8 cellular contexts compared by ENCODE assay signal in the genomic region with DNA sequence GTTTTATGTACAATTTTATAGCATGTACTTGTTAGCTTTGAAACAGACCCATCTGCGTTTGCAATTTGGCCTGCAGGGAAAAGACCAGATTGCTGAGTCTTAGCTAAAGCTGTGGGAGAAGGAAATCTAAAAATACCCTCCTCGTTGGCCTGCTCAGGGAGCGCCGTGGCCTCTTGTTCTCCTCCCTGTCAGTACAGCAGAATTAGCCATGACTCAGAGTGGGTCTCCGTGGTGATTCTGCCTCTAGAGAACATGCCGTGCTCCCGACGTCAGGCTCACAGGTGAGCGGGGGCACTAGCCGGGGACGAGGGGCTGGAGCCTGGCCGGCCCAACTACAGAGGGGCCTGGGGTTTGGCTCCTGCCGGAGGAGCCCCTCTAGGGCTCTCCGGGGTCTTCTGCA.
DNase-seq lines count a peak whose midpoint lies in the region; ATAC-seq, FAIRE-seq and TF ChIP-seq lines count a peak whose summit lies in the region.

No MANE protein-coding gene starts in this region.

- no peak for FAIRE-seq in H54 (lab: Jason Lieb, UNC)

- H3K36me3 ChIP-seq in H7 (replicated peaks; ENCODE audit: control insufficient read depth, insufficient read depth, low read length) = no peaks in the 10 kb centered on the region
- H3K36me3 ChIP-seq in kidney epithelial cell (ENCODE audit: control insufficient read depth, insufficient read depth, low read length) = no peaks in the 10 kb centered on the region

- no peak for TF ChIP-seq POLR2A in H54 (IDR thresholded peaks at IDR 0.05; ENCODE audit: low read depth, low read length)

- peak; percentile 34 for DNase-seq in H7
- peak; percentile 92 for DNase-seq in chondrocyte (ENCODE audit: low spot score)
- peak; percentile 9 for DNase-seq in kidney epithelial cell (ENCODE audit: low read depth)
- peak; percentile 76 for DNase-seq in smooth muscle cell of the brain vasculature (ENCODE audit: low read depth, low spot score)
- no peak for DNase-seq in T-helper 1 cell
- no peak for DNase-seq in H54 (ENCODE audit: insufficient read length, low spot score)
- DNase-seq in activated T-cell treated with anti-CD3 and anti-CD28 coated beads, Interleukin-2, amount 50 U/mL, for 4 hours = no peak

- ATAC-seq in activated T-cell treated with anti-CD3 and anti-CD28 coated beads, Interleukin-2, amount 50 U/mL, for 4 hours = no peak
- ATAC-seq in GM18868 (IDR thresholded peaks at IDR 0.05; ENCODE audit: unreplicated experiment) = no peak

- H3K27me3 ChIP-seq in H7 (ENCODE audit: control insufficient read depth, insufficient read depth, low read length) = no peaks in the 10 kb centered on the region
- peaks cover 18% of the 10 kb centered on the region for H3K27me3 ChIP-seq in kidney epithelial cell (ENCODE audit: control insufficient read depth, insufficient read depth, low read length)

- peaks cover 5% of the 10 kb centered on the region for H3K9me3 Mint-ChIP-seq in chondrocyte (ENCODE audit: low read depth)
- H3K9me3 Mint-ChIP-seq in activated T-cell treated with anti-CD3 and anti-CD28 coated beads, Interleukin-2, amount 50 U/mL, for 4 hours = peaks cover 5% of the 10 kb centered on the region

- H3K27me3 Mint-ChIP-seq in chondrocyte (ENCODE audit: low read depth) = no peaks in the 10 kb centered on the region
- no peaks in the 10 kb centered on the region for H3K27me3 Mint-ChIP-seq in activated T-cell treated with anti-CD3 and anti-CD28 coated beads, Interleukin-2, amount 50 U/mL, for 4 hours (ENCODE audit: low read depth)

- H3K4me3 Mint-ChIP-seq in chondrocyte (ENCODE audit: unreplicated experiment) = peak overlapping the region; percentile 33
- H3K4me3 Mint-ChIP-seq in activated T-cell treated with anti-CD3 and anti-CD28 coated beads, Interleukin-2, amount 50 U/mL, for 4 hours = no peak overlapping the region

- peak overlapping the region; percentile 84 for H3K27ac Mint-ChIP-seq in chondrocyte (ENCODE audit: unreplicated experiment)

- TF ChIP-seq CTCF in chondrocyte (IDR thresholded peaks at IDR 0.05) (peak; percentile 31), kidney epithelial cell (IDR thresholded peaks at IDR 0.05; ENCODE audit: insufficient read depth, low read length, poor library complexity, severe bottlenecking) (no peak)

- peaks cover 64% of the 10 kb centered on the region for H3K4me1 Mint-ChIP-seq in chondrocyte (ENCODE audit: low read depth)
- no peaks in the 10 kb centered on the region for H3K4me1 Mint-ChIP-seq in activated T-cell treated with anti-CD3 and anti-CD28 coated beads, Interleukin-2, amount 50 U/mL, for 4 hours (ENCODE audit: low read depth)

- H3K36me3 Mint-ChIP-seq in chondrocyte (ENCODE audit: low read depth) = no peaks in the 10 kb centered on the region
- peaks cover 10% of the 10 kb centered on the region for H3K36me3 Mint-ChIP-seq in activated T-cell treated with anti-CD3 and anti-CD28 coated beads, Interleukin-2, amount 50 U/mL, for 4 hours (ENCODE audit: insufficient read depth)

- H3K4me3 ChIP-seq in H7 (ENCODE audit: insufficient read depth, low read depth, low read length) = no peak overlapping the region
- no peak overlapping the region for H3K4me3 ChIP-seq in kidney epithelial cell (ENCODE audit: low read depth, low read length)

Comparison
In these comparisons a context has a peak if more than half of its experiments do, and no peak if none do; other contexts are left out.
1. DNase-seq: peak in H7 (single experiment), chondrocyte (single experiment), kidney epithelial cell (single experiment) and smooth muscle cell of the brain vasculature (single experiment); none in T-helper 1 cell (0 of 5), H54 (single experiment) and activated T-cell treated with anti-CD3 and anti-CD28 coated beads, Interleukin-2, amount 50 U/mL, for 4 hours (single experiment).